In the genomic region with DNA sequence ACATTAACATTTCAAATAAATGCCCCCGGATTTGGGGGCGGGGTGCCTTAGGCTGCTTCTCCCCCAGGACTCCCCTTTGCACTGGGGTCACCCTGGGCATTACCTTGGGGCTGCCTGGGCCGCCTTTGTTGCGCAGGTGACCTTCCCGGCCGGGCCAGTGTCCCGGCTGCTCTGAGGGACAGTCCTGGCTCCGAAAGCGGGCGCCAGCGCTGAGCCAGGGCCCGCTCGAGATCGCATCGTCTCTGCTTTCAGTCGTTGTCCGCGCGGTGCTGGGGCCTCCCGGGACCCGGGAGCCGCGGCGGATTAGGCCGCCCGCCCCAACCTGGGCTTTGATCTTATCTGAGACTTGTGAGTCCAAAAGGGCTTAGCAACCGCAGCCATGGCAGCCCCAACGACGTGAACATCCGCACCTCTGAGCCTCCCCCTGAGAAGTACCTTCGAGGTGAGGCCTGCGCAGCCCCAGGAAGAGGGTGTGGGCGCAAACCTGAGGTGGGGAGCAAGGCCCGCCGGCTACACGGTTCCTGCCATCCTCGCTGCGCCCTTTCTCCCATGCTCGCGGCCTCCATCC, we compare ENCODE assay signal across 8 cellular contexts. TPM values are rescaled to one million over a fixed set of nuclear protein-coding genes. Genes with fewer than 3 reads are reported as not detected.
A peak's percentile ranks its signal among the peaks of the same experiment; 100 is the strongest.
DNase-seq lines count a peak whose midpoint lies in the region; ATAC-seq and TF ChIP-seq lines count a peak whose summit lies in the region.

No MANE protein-coding gene starts in this region.

- no peak for TF ChIP-seq CTCF in breast epithelium (IDR thresholded peaks at IDR 0.05)
- no peak for TF ChIP-seq CTCF in mammary epithelial cell (conservative IDR thresholded peaks at IDR 0.05 in 1 of 2, IDR thresholded peaks at IDR 0.05 in 1 of 2; ENCODE audit: extremely low read depth in 1 of 2, insufficient read depth in 1 of 2, low read depth in 1 of 2, low read length in 2 of 2)
- no peak for TF ChIP-seq CTCF in upper lobe of right lung (IDR thresholded peaks at IDR 0.05)

- no peaks in the 10 kb centered on the region for H3K9me3 Mint-ChIP-seq in activated naive CD4-positive, alpha-beta T cell treated with anti-CD3 and anti-CD28 coated beads, Interleukin-2, amount 50 U/mL, for 24 hours
- no peaks in the 10 kb centered on the region for H3K9me3 Mint-ChIP-seq in natural killer cell treated with Interleukin-12 subunit alpha and Interleukin-12 subunit beta and Interleukin-15 and Interleukin-18, amount 100 ng/mL, for 72 hours

- H3K27ac Mint-ChIP-seq in activated naive CD4-positive, alpha-beta T cell treated with anti-CD3 and anti-CD28 coated beads, Interleukin-2, amount 50 U/mL, for 24 hours, result peak overlapping the region; percentile 73
- peak overlapping the region; percentile 26 to 35 for H3K27ac Mint-ChIP-seq in natural killer cell treated with Interleukin-12 subunit alpha and Interleukin-12 subunit beta and Interleukin-15 and Interleukin-18, amount 100 ng/mL, for 72 hours

- H3K27me3 Mint-ChIP-seq in activated naive CD4-positive, alpha-beta T cell treated with anti-CD3 and anti-CD28 coated beads, Interleukin-2, amount 50 U/mL, for 24 hours, result no peaks in the 10 kb centered on the region
- H3K27me3 Mint-ChIP-seq in natural killer cell treated with Interleukin-12 subunit alpha and Interleukin-12 subunit beta and Interleukin-15 and Interleukin-18, amount 100 ng/mL, for 72 hours, result no peaks in the 10 kb centered on the region

- WGBS in mammary epithelial cell (ENCODE audit: low coverage, missing lambda C conversion rate), result 44% methylated on average over 21 of the region's 40 CpGs

- H2AFZ ChIP-seq in mammary epithelial cell (ENCODE audit: low read depth, low read length), result no peak overlapping the region

- CTCF ChIA-PET in mammary epithelial cell (lab: Charles Lee; ENCODE audit: low non-redundant PET), result no interaction called here

- H4K20me1 ChIP-seq in mammary epithelial cell (ENCODE audit: insufficient read depth, low read length), result no peaks in the 10 kb centered on the region

- in situ Hi-C loops in mammary epithelial cell (cut with MboI; ENCODE audit: low sequenced_read_pairs in 2 of 2), result no loop called here

- DNase-seq in breast epithelium (ENCODE audit: low spot score in 2 of 2) (no peak), mammary epithelial cell (no peak), upper lobe of right lung (no peak), SKM-1 (lab: John Stamatoyannopoulos, UW; ENCODE audit: unreplicated experiment) (no peak)
- peak; percentile 62 for DNase-seq in natural killer cell treated with Interleukin-12 subunit alpha and Interleukin-12 subunit beta and Interleukin-15 and Interleukin-18, amount 100 ng/mL, for 72 hours (ENCODE audit: low spot score)

- no peaks in the 10 kb centered on the region for H3K36me3 Mint-ChIP-seq in activated naive CD4-positive, alpha-beta T cell treated with anti-CD3 and anti-CD28 coated beads, Interleukin-2, amount 50 U/mL, for 24 hours
- H3K36me3 Mint-ChIP-seq in natural killer cell treated with Interleukin-12 subunit alpha and Interleukin-12 subunit beta and Interleukin-15 and Interleukin-18, amount 100 ng/mL, for 72 hours, result no peaks in the 10 kb centered on the region

- no peaks in the 10 kb centered on the region for H3K27me3 ChIP-seq in breast epithelium
- peaks cover 2% of the 10 kb centered on the region for H3K27me3 ChIP-seq in mammary epithelial cell (ENCODE audit: insufficient read depth, low read length)
- no peaks in the 10 kb centered on the region for H3K27me3 ChIP-seq in upper lobe of right lung

- dilution Hi-C loops in mammary epithelial cell (cut with HindIII; ENCODE audit: low sequenced_read_pairs), result no loop called here

- H3K79me2 ChIP-seq in mammary epithelial cell (ENCODE audit: insufficient read depth, low read length), result no peaks in the 10 kb centered on the region

- no TSS peak for BruUV-seq in mammary epithelial cell (replicated peaks; lab: Mats Ljungman, UMichigan)

- H3K36me3 ChIP-seq in breast epithelium, result no peaks in the 10 kb centered on the region
- H3K36me3 ChIP-seq in mammary epithelial cell (ENCODE audit: insufficient read depth, low read length), result no peaks in the 10 kb centered on the region
- no peaks in the 10 kb centered on the region for H3K36me3 ChIP-seq in upper lobe of right lung

- intact Hi-C loops in breast epithelium (cut with DNase I; ENCODE audit: low total_unique reads), result no loop called here
- intact Hi-C loops in mammary epithelial cell (cut with micrococcal nuclease), result no loop called here
- intact Hi-C loops in upper lobe of right lung (cut with DNase I), result no loop called here

- H3K4me3 ChIP-seq in breast epithelium, result peak overlapping the region in 2 of 3 donors; percentile 48 to 70
- H3K4me3 ChIP-seq in mammary epithelial cell (replicated peaks in 1 of 3; ENCODE audit: insufficient read depth in 1 of 3, low read depth in 2 of 3, low read length in 3 of 3), result no peak overlapping the region
- peak overlapping the region; percentile 59 for H3K4me3 ChIP-seq in upper lobe of right lung

- H3K4me2 ChIP-seq in mammary epithelial cell (ENCODE audit: insufficient read depth, low read depth, low read length), result no peak overlapping the region

- H3K4me3 Mint-ChIP-seq in activated naive CD4-positive, alpha-beta T cell treated with anti-CD3 and anti-CD28 coated beads, Interleukin-2, amount 50 U/mL, for 24 hours, result peak overlapping the region; percentile 82
- H3K4me3 Mint-ChIP-seq in natural killer cell treated with Interleukin-12 subunit alpha and Interleukin-12 subunit beta and Interleukin-15 and Interleukin-18, amount 100 ng/mL, for 72 hours, result peak overlapping the region; percentile 70

- peak; percentile 59 to 61 for ATAC-seq in natural killer cell treated with Interleukin-12 subunit alpha and Interleukin-12 subunit beta and Interleukin-15 and Interleukin-18, amount 100 ng/mL, for 72 hours
- no peak for ATAC-seq in upper lobe of right lung
- ATAC-seq in GM19467 (IDR thresholded peaks at IDR 0.05; ENCODE audit: unreplicated experiment), result no peak
- ATAC-seq in GM21423 (IDR thresholded peaks at IDR 0.05; ENCODE audit: unreplicated experiment), result no peak

- TF ChIP-seq POLR2A in breast epithelium (IDR thresholded peaks at IDR 0.05), result no peak

- H3K9me3 ChIP-seq in breast epithelium, result no peaks in the 10 kb centered on the region
- H3K9me3 ChIP-seq in mammary epithelial cell (replicated peaks; ENCODE audit: insufficient read depth, low read length), result no peaks in the 10 kb centered on the region
- no peaks in the 10 kb centered on the region for H3K9me3 ChIP-seq in upper lobe of right lung

- H3K27ac ChIP-seq in breast epithelium, result no peak overlapping the region
- no peak overlapping the region for H3K27ac ChIP-seq in mammary epithelial cell (ENCODE audit: insufficient read depth, low read depth, low read length)
- H3K27ac ChIP-seq in upper lobe of right lung, result no peak overlapping the region

- H3K4me1 ChIP-seq in breast epithelium (no peaks in the 10 kb centered on the region), mammary epithelial cell (ENCODE audit: insufficient read depth, low read length) (peaks cover 4% of the 10 kb centered on the region), upper lobe of right lung (peaks cover 5% of the 10 kb centered on the region)

- H3K4me1 Mint-ChIP-seq in activated naive CD4-positive, alpha-beta T cell treated with anti-CD3 and anti-CD28 coated beads, Interleukin-2, amount 50 U/mL, for 24 hours, result peaks cover 32% of the 10 kb centered on the region
- peaks cover 12 to 14% of the 10 kb centered on the region in 2 donors for H3K4me1 Mint-ChIP-seq in natural killer cell treated with Interleukin-12 subunit alpha and Interleukin-12 subunit beta and Interleukin-15 and Interleukin-18, amount 100 ng/mL, for 72 hours (ENCODE audit: low read depth in 2 of 2)

- no peak overlapping the region for H3K9ac ChIP-seq in mammary epithelial cell (ENCODE audit: insufficient read depth, low read length)

RNA-seq across cellular contexts. Expression of a gene that starts 14.8 kb away (rescaled TPM):
- total RNA-seq in breast epithelium, result 10 to 100 TPM; 39.8 to 65.0 (median 49.5) TPM
- 10 to 100 TPM; 37.5 to 37.8 TPM for total RNA-seq in mammary epithelial cell
- polyA plus RNA-seq in mammary epithelial cell, result 12.2 TPM
- 60.3 TPM for polyA minus RNA-seq in mammary epithelial cell
- 10 to 100 TPM; 49.2 to 59.9 TPM for total RNA-seq in natural killer cell treated with Interleukin-12 subunit alpha and Interleukin-12 subunit beta and Interleukin-15 and Interleukin-18, amount 100 ng/mL, for 72 hours
- 35.1 TPM for total RNA-seq in upper lobe of right lung

Comparison
In these comparisons a context has a peak if more than half of its experiments do, and no peak if none do; other contexts are left out.
1. H3K4me3 ChIP-seq: peak in breast epithelium (2 of 3) and upper lobe of right lung (single experiment); none in mammary epithelial cell (0 of 3).
2. ATAC-seq: peak in natural killer cell treated with Interleukin-12 subunit alpha and Interleukin-12 subunit beta and Interleukin-15 and Interleukin-18, amount 100 ng/mL, for 72 hours (2 of 2); none in upper lobe of right lung (single experiment), GM19467 (single experiment) and GM21423 (single experiment).